In genomic region chr1:171860696-171861095, GRCh38 we compare ENCODE assay signal across 21 cellular contexts. TPM values are rescaled to one million over a fixed set of nuclear protein-coding genes. Genes with fewer than 3 reads are reported as not detected.
DNase-seq lines count a peak whose midpoint lies in the region; ATAC-seq, FAIRE-seq and TF ChIP-seq lines count a peak whose summit lies in the region.
"Had no signal": no experiment of that assay in that cellular context is flagged by ENCODE, and none has a peak within 500 bp of the region (broad histone marks: within the 10 kb centered on the region; RNA-seq: fewer than 3 reads in every experiment).

No MANE protein-coding gene starts in this region.

- H3K36me3 ChIP-seq in breast epithelium = no peaks in the 10 kb centered on the region
- H3K36me3 ChIP-seq in bronchial epithelial cell (ENCODE audit: control insufficient read depth, insufficient read depth, low read length) = no peaks in the 10 kb centered on the region
- H3K36me3 ChIP-seq: BLaER1 had no signal

- no peaks in the 10 kb centered on the region for H3K9me3 ChIP-seq in breast epithelium
- H3K9me3 ChIP-seq: BLaER1, Caco-2 had no signal

- peaks cover 9% of the 10 kb centered on the region for H3K9me3 Mint-ChIP-seq in MCF 10A (ENCODE audit: unreplicated experiment)
- H3K9me3 Mint-ChIP-seq: H9 had no signal

- TF ChIP-seq CTCF in MCF 10A (IDR thresholded peaks at IDR 0.05; ENCODE audit: unreplicated experiment) (no peak), breast epithelium (IDR thresholded peaks at IDR 0.05) (no peak), bronchial epithelial cell (IDR thresholded peaks at IDR 0.05; ENCODE audit: insufficient read depth, low read length, severe bottlenecking) (no peak), foreskin keratinocyte (conservative IDR thresholded peaks at IDR 0.05) (no peak)

- no peaks in the 10 kb centered on the region for H3K27me3 Mint-ChIP-seq in MCF 10A (ENCODE audit: insufficient read depth, unreplicated experiment)

- FAIRE-seq in bronchial epithelial cell (lab: Jason Lieb, UNC) = no peak
- FAIRE-seq: GM12892, H1 had no signal

- H3K4me3 ChIP-seq in breast epithelium (no peak overlapping the region), bronchial epithelial cell (ENCODE audit: low read depth, low read length) (no peak overlapping the region)
- H3K4me3 ChIP-seq: BLaER1, GM23248 had no signal

- CTCF ChIA-PET in MCF 10A (lab: Yijun Ruan, JAX) = no interaction called here

- TF ChIP-seq POLR2A in breast epithelium (IDR thresholded peaks at IDR 0.05) = no peak

- intact Hi-C loops in MCF 10A (cut with micrococcal nuclease) = no loop called here
- intact Hi-C loops in breast epithelium (cut with DNase I; ENCODE audit: low total_unique reads) = no loop called here

- H3K27ac Mint-ChIP-seq in MCF 10A (ENCODE audit: low read depth, unreplicated experiment) = no peak overlapping the region
- H3K27ac Mint-ChIP-seq: B cell; CD8-positive, alpha-beta T cell; H9 had no signal

- peaks cover 7% of the 10 kb centered on the region for H3K4me1 Mint-ChIP-seq in MCF 10A (ENCODE audit: insufficient read depth, unreplicated experiment)
- H3K4me1 Mint-ChIP-seq: B cell; CD4-positive, CD25-positive, alpha-beta regulatory T cell had no signal

- BruUV-seq in MCF 10A (replicated peaks; lab: Mats Ljungman, UMichigan) = no TSS peak

- peak; percentile 38 for ATAC-seq in foreskin keratinocyte
- no peak for ATAC-seq in HG02571 (IDR thresholded peaks at IDR 0.05; ENCODE audit: unreplicated experiment)
- ATAC-seq: CD8-positive, alpha-beta T cell; HCT116 had no signal

- no peaks in the 10 kb centered on the region for H3K36me3 Mint-ChIP-seq in MCF 10A (ENCODE audit: insufficient read depth, unreplicated experiment)

- no peak overlapping the region for H3K4me3 Mint-ChIP-seq in MCF 10A (ENCODE audit: unreplicated experiment)
- H3K4me3 Mint-ChIP-seq: B cell; CD4-positive, CD25-positive, alpha-beta regulatory T cell; CD8-positive, alpha-beta T cell; H9 had no signal

- H3K27me3 ChIP-seq in breast epithelium = no peaks in the 10 kb centered on the region
- H3K27me3 ChIP-seq in bronchial epithelial cell (ENCODE audit: control insufficient read depth, insufficient read depth, low read length) = no peaks in the 10 kb centered on the region
- H3K27me3 ChIP-seq in foreskin keratinocyte = no peaks in the 10 kb centered on the region
- H3K27me3 ChIP-seq: BLaER1 had no signal

- H3K4me1 ChIP-seq in breast epithelium (no peaks in the 10 kb centered on the region), foreskin keratinocyte (peaks cover 20% of the 10 kb centered on the region)
- H3K4me1 ChIP-seq: BLaER1, Caco-2 had no signal

- H3K27ac ChIP-seq in breast epithelium (no peak overlapping the region), foreskin keratinocyte (no peak overlapping the region)
- H3K27ac ChIP-seq: 22Rv1, BLaER1, C4-2B, GM23248 had no signal

- DNase-seq in MCF 10A (ENCODE audit: unreplicated experiment) (peak; percentile 12), breast epithelium (ENCODE audit: low spot score in 2 of 2) (no peak), bronchial epithelial cell (ENCODE audit: low read depth) (peak; percentile 88), foreskin keratinocyte (peak; percentile 45 to 72), NOMO-1 (lab: John Stamatoyannopoulos, UW; ENCODE audit: unreplicated experiment in 2 of 2) (no peak), SKM-1 (lab: John Stamatoyannopoulos, UW; ENCODE audit: unreplicated experiment) (no peak)
- DNase-seq: Caco-2; CD4-positive, CD25-positive, alpha-beta regulatory T cell; CD8-positive, alpha-beta T cell; DMS153; DND-41; GM23248; H9 had no signal

- POLR2A ChIA-PET in MCF 10A (lab: Yijun Ruan, JAX) = no interaction called here

RNA-seq across cellular contexts. Expression of gene DNM3, which starts 19.4 kb away (rescaled TPM):
- total RNA-seq in MCF 10A (2022) (0.44 and 0.68 TPM in 2 replicates), breast epithelium (1 to 10 TPM; 5.1 to 7.5 (median 6.6) TPM), bronchial epithelial cell (0.64 and 1.3 TPM in 2 replicates), foreskin keratinocyte (2.1 and 2.3 TPM in 2 replicates)
- polyA plus RNA-seq in foreskin keratinocyte = 1.3 and 1.6 TPM in 2 replicates

Comparison
In these comparisons a context has a peak if more than half of its experiments do, and no peak if none do; other contexts are left out.
1. DNase-seq: peak in MCF 10A (single experiment), bronchial epithelial cell (single experiment) and foreskin keratinocyte (2 of 2); none in breast epithelium (0 of 2), NOMO-1 (0 of 2) and SKM-1 (single experiment).